In genomic region chr11:2382927-2383822, GRCh38 we compare ENCODE assay signal across 10 cellular contexts. TPM values are rescaled to one million over a fixed set of nuclear protein-coding genes. Genes with fewer than 3 reads are reported as not detected.
DNase-seq lines count a peak whose midpoint lies in the region; ATAC-seq and TF ChIP-seq lines count a peak whose summit lies in the region.
"Had no signal": no experiment of that assay in that cellular context is flagged by ENCODE, and none has a peak within 500 bp of the region (broad histone marks: within the 10 kb centered on the region; RNA-seq: fewer than 3 reads in every experiment).

No MANE protein-coding gene starts in this region.

- no peak for DNase-seq in activated CD8-positive, alpha-beta memory T cell treated with anti-CD3 and anti-CD28 coated beads, Interleukin-2, amount 10 ng/mL, durations not matched to agents 7 days and 5 days
- DNase-seq in activated CD8-positive, alpha-beta memory T cell treated with anti-CD3 and anti-CD28 coated beads, Interleukin-2, amount 50 U/mL, for 4 hours: no peak
- peak; percentile 22 for DNase-seq in cerebellar cortex (ENCODE audit: low spot score)
- DNase-seq in lung microvascular endothelial cell (ENCODE audit: low read depth in 2 of 2): peak; percentile 65 to 88
- peak; percentile 59 to 84 for DNase-seq in upper lobe of left lung
- DNase-seq in NCI-H774 (lab: John Stamatoyannopoulos, UW): no peak
- no peak for DNase-seq in amniotic stem cell (lab: John Stamatoyannopoulos, UW)
- no peak for DNase-seq in epidermal melanocyte (ENCODE audit: insufficient read length, low spot score)
- DNase-seq: BE2C, NCI-H446 treated with DMSO at 0.1 percent for 48 hours had no signal

- no peak for TF ChIP-seq POLR2A in upper lobe of left lung (IDR thresholded peaks at IDR 0.05)

- H3K9me3 Mint-ChIP-seq in activated CD8-positive, alpha-beta memory T cell treated with anti-CD3 and anti-CD28 coated beads, Interleukin-2, amount 10 ng/mL, durations not matched to agents 7 days and 5 days (ENCODE audit: low read depth): no peaks in the 10 kb centered on the region

- CTCF ChIA-PET in activated CD8-positive, alpha-beta memory T cell treated with anti-CD3 and anti-CD28 coated beads, Interleukin-2, amount 10 ng/mL, durations not matched to agents 7 days and 5 days (lab: Charles Lee): interaction anchor here (0.9 to 1.2 kb wide), 3 partner anchors 38 to 78 kb away, joined by 3 to 8 read pairs (median 3); no protein-coding TSS in a partner anchor

- H3K27ac ChIP-seq in upper lobe of left lung: peak overlapping the region; percentile 98 to 99 (median 98)

- no peaks in the 10 kb centered on the region for H3K27me3 Mint-ChIP-seq in activated CD8-positive, alpha-beta memory T cell treated with anti-CD3 and anti-CD28 coated beads, Interleukin-2, amount 10 ng/mL, durations not matched to agents 7 days and 5 days

- no peaks in the 10 kb centered on the region for H3K27me3 ChIP-seq in upper lobe of left lung
- H3K27me3 ChIP-seq: BE2C had no signal

- H3K36me3 Mint-ChIP-seq in activated CD8-positive, alpha-beta memory T cell treated with anti-CD3 and anti-CD28 coated beads, Interleukin-2, amount 10 ng/mL, durations not matched to agents 7 days and 5 days: peaks cover 5% of the 10 kb centered on the region

- peak overlapping the region; percentile 25 for H3K27ac Mint-ChIP-seq in activated CD8-positive, alpha-beta memory T cell treated with anti-CD3 and anti-CD28 coated beads, Interleukin-2, amount 10 ng/mL, durations not matched to agents 7 days and 5 days

- no peak overlapping the region for H3K4me3 Mint-ChIP-seq in activated CD8-positive, alpha-beta memory T cell treated with anti-CD3 and anti-CD28 coated beads, Interleukin-2, amount 10 ng/mL, durations not matched to agents 7 days and 5 days

- peaks cover 62% of the 10 kb centered on the region for H3K4me1 Mint-ChIP-seq in activated CD8-positive, alpha-beta memory T cell treated with anti-CD3 and anti-CD28 coated beads, Interleukin-2, amount 10 ng/mL, durations not matched to agents 7 days and 5 days

- WGBS in upper lobe of left lung, 2 donors: 31 to 42% methylated on average over 10 to 25 of the region's 25 CpGs

- H3K36me3 ChIP-seq in upper lobe of left lung: peaks cover 0 to 17% (median 10%) of the 10 kb centered on the region in 4 donors
- H3K36me3 ChIP-seq: BE2C had no signal

- peak in 3 of 4 donors; percentile 5 to 38 (median 35) for TF ChIP-seq EP300 in upper lobe of left lung (IDR thresholded peaks at IDR 0.05)

- no peaks in the 10 kb centered on the region for H3K9me3 ChIP-seq in upper lobe of left lung
- H3K9me3 ChIP-seq: BE2C had no signal

- TF ChIP-seq CTCF in upper lobe of left lung (IDR thresholded peaks at IDR 0.05): no peak

- H3K4me1 ChIP-seq in upper lobe of left lung: peaks cover 88 to 100% (median 94%) of the 10 kb centered on the region in 4 donors
- H3K4me1 ChIP-seq: BE2C had no signal

- peak overlapping the region in 2 of 4 donors; percentile 17 to 18 for H3K4me3 ChIP-seq in upper lobe of left lung

- ATAC-seq in activated CD8-positive, alpha-beta memory T cell treated with anti-CD3 and anti-CD28 coated beads, Interleukin-2, amount 10 ng/mL, durations not matched to agents 7 days and 5 days: no peak
- ATAC-seq in upper lobe of left lung (ENCODE audit: low FRiP score in 2 of 2): no peak

RNA-seq across cellular contexts. Expression of gene CD81, which starts 6.1 kb away (rescaled TPM):
- 100 to 1,000 TPM; 162 to 192 TPM for total RNA-seq in activated CD8-positive, alpha-beta memory T cell treated with anti-CD3 and anti-CD28 coated beads, Interleukin-2, amount 10 ng/mL, durations not matched to agents 7 days and 5 days
- total RNA-seq in lung microvascular endothelial cell (140 and 212 TPM in 2 replicates), upper lobe of left lung (1,000 to 10,000 TPM in 1 of 6 donors, 100 to 1,000 TPM in 5; 398 to 1,053 (median 787) TPM)

RNA-seq across cellular contexts. Expression of gene TSSC4, which starts 17.4 kb away (rescaled TPM):
- total RNA-seq in activated CD8-positive, alpha-beta memory T cell treated with anti-CD3 and anti-CD28 coated beads, Interleukin-2, amount 10 ng/mL, durations not matched to agents 7 days and 5 days: 10 to 100 TPM; 48.4 to 52.1 TPM
- 36.8 and 57.3 TPM in 2 replicates for total RNA-seq in lung microvascular endothelial cell
- total RNA-seq in upper lobe of left lung: 10 to 100 TPM; 28.9 to 69.4 (median 50.3) TPM

Comparison
In these comparisons a context has a peak if more than half of its experiments do, and no peak if none do; other contexts are left out.
1. DNase-seq: peak in cerebellar cortex (single experiment), lung microvascular endothelial cell (2 of 2) and upper lobe of left lung (2 of 2); none in activated CD8-positive, alpha-beta memory T cell treated with anti-CD3 and anti-CD28 coated beads, Interleukin-2, amount 10 ng/mL, durations not matched to agents 7 days and 5 days (single experiment), activated CD8-positive, alpha-beta memory T cell treated with anti-CD3 and anti-CD28 coated beads, Interleukin-2, amount 50 U/mL, for 4 hours (single experiment), NCI-H774 (single experiment), amniotic stem cell (single experiment) and epidermal melanocyte (single experiment).